ENCODE assay signal across 9 cellular contexts in genomic region chr9:121376214-121376830, GRCh38. TPM values are rescaled to one million over a fixed set of nuclear protein-coding genes. Genes with fewer than 3 reads are reported as not detected.
A peak's percentile ranks its signal among the peaks of the same experiment; 100 is the strongest.
DNase-seq lines count a peak whose midpoint lies in the region; ATAC-seq and TF ChIP-seq lines count a peak whose summit lies in the region.
"Had no signal": no experiment of that assay in that cellular context is flagged by ENCODE, and none has a peak within 500 bp of the region (broad histone marks: within the 10 kb centered on the region; RNA-seq: fewer than 3 reads in every experiment).

No MANE protein-coding gene starts in this region.

- H3K4me3 ChIP-seq in coronary artery, result no peak overlapping the region
- H3K4me3 ChIP-seq in osteoblast (ENCODE audit: insufficient read depth, low read length), result no peak overlapping the region

- H4K20me1 ChIP-seq in osteoblast (ENCODE audit: insufficient read depth, low read length), result no peaks in the 10 kb centered on the region

- peaks cover 8% of the 10 kb centered on the region for H3K27me3 Mint-ChIP-seq in activated CD4-positive, alpha-beta T cell treated with anti-CD3 and anti-CD28 coated beads, Interleukin-2, amount 10 ng/mL, durations not matched to agents 7 days and 5 days

- TF ChIP-seq CTCF in coronary artery (IDR thresholded peaks at IDR 0.05) (peak; percentile 29), osteoblast (IDR thresholded peaks at IDR 0.05; ENCODE audit: extremely low read depth, low read depth, low read length) (peak; percentile 50)

- H3K36me3 ChIP-seq in osteoblast (ENCODE audit: insufficient read depth, low read length), result no peaks in the 10 kb centered on the region

- no peaks in the 10 kb centered on the region for H3K9me3 Mint-ChIP-seq in activated CD4-positive, alpha-beta T cell treated with anti-CD3 and anti-CD28 coated beads, Interleukin-2, amount 10 ng/mL, durations not matched to agents 7 days and 5 days

- no peak overlapping the region for H2AFZ ChIP-seq in osteoblast (ENCODE audit: low read length)

- H3K27ac Mint-ChIP-seq in activated CD4-positive, alpha-beta T cell treated with anti-CD3 and anti-CD28 coated beads, Interleukin-2, amount 10 ng/mL, durations not matched to agents 7 days and 5 days, result no peak overlapping the region

- POLR2A ChIA-PET in activated CD4-positive, alpha-beta T cell treated with anti-CD3 and anti-CD28 coated beads, Interleukin-2, amount 10 ng/mL, durations not matched to agents 7 days and 5 days (lab: Charles Lee), result no interaction called here

- no peak for ATAC-seq in GM18498 (IDR thresholded peaks at IDR 0.05; ENCODE audit: unreplicated experiment)
- ATAC-seq in GM19452 (IDR thresholded peaks at IDR 0.05; ENCODE audit: unreplicated experiment), result no peak

- no peak overlapping the region for H3K27ac ChIP-seq in coronary artery
- no peak overlapping the region for H3K27ac ChIP-seq in osteoblast (ENCODE audit: low read depth, low read length)

- DNase-seq in DMS114 treated with DMSO at 0.1 percent for 48 hours (lab: John Stamatoyannopoulos, UW; ENCODE audit: unreplicated experiment) (peak; percentile 11), MV-4-11 (lab: John Stamatoyannopoulos, UW) (peak; percentile 33), coronary artery (ENCODE audit: low spot score) (no peak), osteoblast (ENCODE audit: insufficient read length, low spot score, missing footprints) (no peak)
- DNase-seq in stimulated activated CD4-positive, alpha-beta T cell treated with anti-CD3 and anti-CD28 coated beads, Interleukin-4, amount 100 ng/mL, for 4 hours, result no peak
- DNase-seq in activated CD4-positive, alpha-beta T cell treated with anti-CD3 and anti-CD28 coated beads, Interleukin-2, amount 10 ng/mL, durations not matched to agents 7 days and 5 days, result no peak
- DNase-seq: NCI-H1048 had no signal

- H3K4me2 ChIP-seq in osteoblast (ENCODE audit: insufficient read depth, low read length), result no peak overlapping the region

- H3K4me1 ChIP-seq in osteoblast (ENCODE audit: insufficient read depth, low read length), result peaks cover 17% of the 10 kb centered on the region

- H3K4me1 Mint-ChIP-seq in activated CD4-positive, alpha-beta T cell treated with anti-CD3 and anti-CD28 coated beads, Interleukin-2, amount 10 ng/mL, durations not matched to agents 7 days and 5 days, result peaks cover 4% of the 10 kb centered on the region

- no peaks in the 10 kb centered on the region for H3K9me3 ChIP-seq in osteoblast (ENCODE audit: low read depth, low read length)

- H3K4me3 Mint-ChIP-seq in activated CD4-positive, alpha-beta T cell treated with anti-CD3 and anti-CD28 coated beads, Interleukin-2, amount 10 ng/mL, durations not matched to agents 7 days and 5 days, result no peak overlapping the region

- H3K79me2 ChIP-seq in osteoblast (ENCODE audit: insufficient read depth, low read length), result no peaks in the 10 kb centered on the region

- no peaks in the 10 kb centered on the region for H3K27me3 ChIP-seq in osteoblast (ENCODE audit: insufficient read depth, low read length)

- H3K36me3 Mint-ChIP-seq in activated CD4-positive, alpha-beta T cell treated with anti-CD3 and anti-CD28 coated beads, Interleukin-2, amount 10 ng/mL, durations not matched to agents 7 days and 5 days (ENCODE audit: low read depth), result no peaks in the 10 kb centered on the region

- CTCF ChIA-PET in activated CD4-positive, alpha-beta T cell treated with anti-CD3 and anti-CD28 coated beads, Interleukin-2, amount 10 ng/mL, durations not matched to agents 7 days and 5 days (lab: Charles Lee), result interaction anchor here (0.7 to 2.1 kb wide), 4 partner anchors 11 to 59 kb away, joined by 3 to 26 read pairs (median 4); no protein-coding TSS in a partner anchor

RNA-seq across cellular contexts. Expression of gene STOM, which starts 6.3 kb away (rescaled TPM):
- total RNA-seq in osteoblast, result 114 and 146 TPM in 2 replicates
- total RNA-seq in activated CD4-positive, alpha-beta T cell treated with anti-CD3 and anti-CD28 coated beads, Interleukin-2, amount 10 ng/mL, durations not matched to agents 7 days and 5 days, result 10 to 100 TPM; 35.5 to 48.1 TPM

Comparison
In these comparisons a context has a peak if more than half of its experiments do, and no peak if none do; other contexts are left out.
1. DNase-seq: peak in DMS114 treated with DMSO at 0.1 percent for 48 hours (single experiment) and MV-4-11 (single experiment); none in coronary artery (single experiment), osteoblast (single experiment), stimulated activated CD4-positive, alpha-beta T cell treated with anti-CD3 and anti-CD28 coated beads, Interleukin-4, amount 100 ng/mL, for 4 hours (0 of 2) and activated CD4-positive, alpha-beta T cell treated with anti-CD3 and anti-CD28 coated beads, Interleukin-2, amount 10 ng/mL, durations not matched to agents 7 days and 5 days (single experiment).